ENCODE assay signal across 8 cellular contexts in the genomic region with DNA sequence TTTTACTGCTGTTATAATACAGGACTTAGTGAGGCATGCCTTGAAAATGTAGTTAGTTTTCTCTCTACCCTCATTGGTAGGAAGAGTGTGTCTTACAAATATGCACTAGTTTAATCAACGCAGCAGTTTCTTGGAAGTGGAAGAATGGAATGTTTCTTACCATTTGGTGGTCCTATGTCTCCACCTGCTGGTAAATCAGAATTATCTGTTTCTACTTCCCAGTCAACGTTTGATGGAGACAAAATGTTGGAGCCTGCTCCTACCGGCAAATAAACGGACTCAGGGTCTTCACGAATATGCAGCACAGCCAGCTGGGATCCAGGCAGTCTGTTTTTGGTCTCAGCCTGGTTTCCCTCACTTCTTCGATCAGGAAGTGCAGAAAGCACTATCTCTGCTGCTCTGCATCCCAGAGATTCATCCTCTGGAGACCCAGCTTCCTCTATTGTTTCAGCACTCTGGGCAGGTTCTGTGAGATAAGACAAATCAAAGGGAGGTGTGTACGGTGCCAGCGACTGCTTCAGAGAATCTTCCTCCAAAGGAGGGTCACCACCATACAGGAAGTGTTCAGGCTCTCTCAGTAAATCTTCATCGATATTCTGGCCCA. TPM values are rescaled to one million over a fixed set of nuclear protein-coding genes. Genes with fewer than 3 reads are reported as not detected.
DNase-seq lines count a peak whose midpoint lies in the region; ATAC-seq and TF ChIP-seq lines count a peak whose summit lies in the region.

No MANE protein-coding gene starts in this region.

- DNase-seq in CD4-positive, alpha-beta memory T cell = peak in 4 of 5 donors; percentile 46 to 56 (median 50)
- peak; percentile 30 to 78 for DNase-seq in HAP-1 (ENCODE audit: low spot score in 2 of 2)
- peak; percentile 9 for DNase-seq in NCI-H446 treated with DMSO at 0.1 percent for 48 hours (lab: John Stamatoyannopoulos, UW)
- DNase-seq in body of pancreas = peak in 1 of 4 donors; percentile 32
- peak; percentile 67 for DNase-seq in iPS-NIHi11 (ENCODE audit: low spot score)
- DNase-seq in spleen = no peak
- no peak for DNase-seq in activated T-helper 1 cell treated with anti-CD3 and anti-CD28 coated beads, Interleukin-12 subunit alpha, Interleukin-12 subunit beta, Interleukin-2, Interleukin-4 antibody, amounts not matched to agents 30 ng/mL and 10 ng/mL and 1 ng/mL, durations not matched to agents 14 hours and 24 hours and 36 hours (ENCODE audit: low spot score)

- POLR2A ChIA-PET in CD4-positive, alpha-beta memory T cell (lab: Charles Lee; ENCODE audit: partially characterized antibody) = interaction anchor here (1.6 kb wide), 1 partner anchor 310 kb away, joined by 4 read pairs; the partner anchor contains the start of gene RFK

- H3K4me1 Mint-ChIP-seq in CD4-positive, alpha-beta memory T cell = peaks cover 0 to 6% (median 3%) of the 10 kb centered on the region in 4 donors
- H3K4me1 Mint-ChIP-seq in activated T-helper 1 cell treated with anti-CD3 and anti-CD28 coated beads, Interleukin-12 subunit alpha, Interleukin-12 subunit beta, Interleukin-2, Interleukin-4 antibody, amounts not matched to agents 30 ng/mL and 10 ng/mL and 1 ng/mL, durations not matched to agents 14 hours and 24 hours and 36 hours (ENCODE audit: low read depth) = peaks cover 6% of the 10 kb centered on the region

- no peaks in the 10 kb centered on the region for H3K4me1 ChIP-seq in CD4-positive, alpha-beta memory T cell (ENCODE audit: insufficient read depth, low read length)
- H3K4me1 ChIP-seq in HAP-1 (peaks cover 6% of the 10 kb centered on the region), body of pancreas (no peaks in the 10 kb centered on the region), spleen (peaks cover 0 to 14% (median 7%) of the 10 kb centered on the region in 6 donors)

- intact Hi-C loops in CD4-positive, alpha-beta memory T cell (cut with micrococcal nuclease) = loop anchor here (1.0 kb wide), 1 partner anchor 301 kb away; no protein-coding TSS in a partner anchor
- intact Hi-C loops in body of pancreas (cut with DNase I) = loop anchor here (5.0 kb wide), 1 partner anchor 252 kb away; no protein-coding TSS in a partner anchor
- intact Hi-C loops in spleen (cut with DNase I; ENCODE audit: low total_unique reads) = loop anchor here (5.0 kb wide), 1 partner anchor 257 kb away; no protein-coding TSS in a partner anchor
- intact Hi-C loops in activated T-helper 1 cell treated with anti-CD3 and anti-CD28 coated beads, Interleukin-12 subunit alpha, Interleukin-12 subunit beta, Interleukin-2, Interleukin-4 antibody, amounts not matched to agents 30 ng/mL and 10 ng/mL and 1 ng/mL, durations not matched to agents 14 hours and 24 hours and 36 hours (cut with micrococcal nuclease) = loop anchor here (1.0 to 10.0 kb wide), 7 partner anchors 38 to 840 kb away; partner anchors contain the start of gene RFK

- H3K36me3 ChIP-seq in CD4-positive, alpha-beta memory T cell (ENCODE audit: insufficient read depth, low read length) = no peaks in the 10 kb centered on the region
- H3K36me3 ChIP-seq in HAP-1 (replicated peaks) (no peaks in the 10 kb centered on the region), body of pancreas (replicated peaks in 1 of 2; ENCODE audit: insufficient read depth in 1 of 2, low read depth in 2 of 2) (no peaks in the 10 kb centered on the region), spleen (no peaks in the 10 kb centered on the region)

- no peak overlapping the region for H3K4me3 Mint-ChIP-seq in CD4-positive, alpha-beta memory T cell
- no peak overlapping the region for H3K4me3 Mint-ChIP-seq in activated T-helper 1 cell treated with anti-CD3 and anti-CD28 coated beads, Interleukin-12 subunit alpha, Interleukin-12 subunit beta, Interleukin-2, Interleukin-4 antibody, amounts not matched to agents 30 ng/mL and 10 ng/mL and 1 ng/mL, durations not matched to agents 14 hours and 24 hours and 36 hours

- H3K27me3 ChIP-seq in CD4-positive, alpha-beta memory T cell (ENCODE audit: insufficient read depth, low read length) = no peaks in the 10 kb centered on the region
- peaks cover 18% of the 10 kb centered on the region; the same call in 1 of the 2 replicates for H3K27me3 ChIP-seq in HAP-1 (ENCODE audit: low read depth)
- no peaks in the 10 kb centered on the region for H3K27me3 ChIP-seq in body of pancreas
- peaks cover 0 to 18% (median 0%) of the 10 kb centered on the region in 7 donors for H3K27me3 ChIP-seq in spleen (replicated peaks in 1 of 7)

- no peak for TF ChIP-seq POLR2A in body of pancreas (IDR thresholded peaks at IDR 0.05)
- TF ChIP-seq POLR2A in spleen (IDR thresholded peaks at IDR 0.05) = no peak

- ATAC-seq in body of pancreas (peak; percentile 60), GM19023 (IDR thresholded peaks at IDR 0.05; ENCODE audit: unreplicated experiment) (no peak)

- CTCF ChIA-PET in CD4-positive, alpha-beta memory T cell (lab: Charles Lee; ENCODE audit: partially characterized antibody) = interaction anchor here (0.7 to 7.0 kb wide), 20 partner anchors 9 to 1439 kb away, joined by 3 to 71 read pairs (median 6); partner anchors contain the start of genes GCNT1 and RFK

- in situ Hi-C loops in HAP-1 (cut with MboI; ENCODE audit: low sequenced_read_pairs) = loop anchor here (5.0 kb wide), 1 partner anchor 257 kb away; no protein-coding TSS in a partner anchor

- no peak overlapping the region for H3K4me3 ChIP-seq in CD4-positive, alpha-beta memory T cell (ENCODE audit: low read length in 2 of 2)
- H3K4me3 ChIP-seq in HAP-1 (no peak overlapping the region), body of pancreas (no peak overlapping the region), spleen (no peak overlapping the region)

- H3K36me3 Mint-ChIP-seq in CD4-positive, alpha-beta memory T cell = no peaks in the 10 kb centered on the region
- no peaks in the 10 kb centered on the region for H3K36me3 Mint-ChIP-seq in activated T-helper 1 cell treated with anti-CD3 and anti-CD28 coated beads, Interleukin-12 subunit alpha, Interleukin-12 subunit beta, Interleukin-2, Interleukin-4 antibody, amounts not matched to agents 30 ng/mL and 10 ng/mL and 1 ng/mL, durations not matched to agents 14 hours and 24 hours and 36 hours (ENCODE audit: low read depth)

- H3K27ac ChIP-seq in CD4-positive, alpha-beta memory T cell (ENCODE audit: low read depth, low read length) = no peak overlapping the region
- H3K27ac ChIP-seq in body of pancreas (no peak overlapping the region), spleen (no peak overlapping the region)

- no peaks in the 10 kb centered on the region for H3K9me3 Mint-ChIP-seq in CD4-positive, alpha-beta memory T cell
- no peaks in the 10 kb centered on the region for H3K9me3 Mint-ChIP-seq in activated T-helper 1 cell treated with anti-CD3 and anti-CD28 coated beads, Interleukin-12 subunit alpha, Interleukin-12 subunit beta, Interleukin-2, Interleukin-4 antibody, amounts not matched to agents 30 ng/mL and 10 ng/mL and 1 ng/mL, durations not matched to agents 14 hours and 24 hours and 36 hours

- TF ChIP-seq CTCF in body of pancreas (IDR thresholded peaks at IDR 0.05) (peak in 6 of 7 experiments; percentile 50 to 87 (median 78)), spleen (IDR thresholded peaks at IDR 0.05 in 8 of 11, conservative IDR thresholded peaks at IDR 0.05 in 3 of 11) (peak; percentile 52 to 86 (median 71))

- no peaks in the 10 kb centered on the region for H3K9me3 ChIP-seq in CD4-positive, alpha-beta memory T cell (ENCODE audit: control insufficient read depth in 1 of 2, low read length in 2 of 2)
- H3K9me3 ChIP-seq in HAP-1 (no peaks in the 10 kb centered on the region), body of pancreas (no peaks in the 10 kb centered on the region), spleen (no peaks in the 10 kb centered on the region)

- H3K27ac Mint-ChIP-seq in CD4-positive, alpha-beta memory T cell = no peak overlapping the region
- no peak overlapping the region for H3K27ac Mint-ChIP-seq in activated T-helper 1 cell treated with anti-CD3 and anti-CD28 coated beads, Interleukin-12 subunit alpha, Interleukin-12 subunit beta, Interleukin-2, Interleukin-4 antibody, amounts not matched to agents 30 ng/mL and 10 ng/mL and 1 ng/mL, durations not matched to agents 14 hours and 24 hours and 36 hours

- WGBS in body of pancreas, 2 donors = 6 to 10% methylated on average over 9 of the region's 9 CpGs
- 3 to 7% (median 4%) methylated on average over 9 of the region's 9 CpGs for WGBS in spleen, 5 donors

- peaks cover 10 to 29% of the 10 kb centered on the region in 2 donors for H3K27me3 Mint-ChIP-seq in CD4-positive, alpha-beta memory T cell
- peaks cover 13% of the 10 kb centered on the region for H3K27me3 Mint-ChIP-seq in activated T-helper 1 cell treated with anti-CD3 and anti-CD28 coated beads, Interleukin-12 subunit alpha, Interleukin-12 subunit beta, Interleukin-2, Interleukin-4 antibody, amounts not matched to agents 30 ng/mL and 10 ng/mL and 1 ng/mL, durations not matched to agents 14 hours and 24 hours and 36 hours (ENCODE audit: insufficient read depth)

RNA-seq across cellular contexts. Expression of gene PCA3, which starts 59.5 kb away (rescaled TPM):
- not detected for total RNA-seq in CD4-positive, alpha-beta memory T cell
- polyA plus RNA-seq in CD4-positive, alpha-beta memory T cell = not detected
- total RNA-seq in body of pancreas (not detected), spleen (under 1 TPM in 2 of 7 donors, not detected in 5; 0.27 to 0.35 TPM)
- polyA plus RNA-seq in spleen = not detected
- not detected in 2 replicates for total RNA-seq in activated T-helper 1 cell treated with anti-CD3 and anti-CD28 coated beads, Interleukin-12 subunit alpha, Interleukin-12 subunit beta, Interleukin-2, Interleukin-4 antibody, amounts not matched to agents 30 ng/mL and 10 ng/mL and 1 ng/mL, durations not matched to agents 14 hours and 24 hours and 36 hours

Comparison
In these comparisons a context has a peak if more than half of its experiments do, and no peak if none do; other contexts are left out.
1. DNase-seq: peak in CD4-positive, alpha-beta memory T cell (4 of 5), HAP-1 (2 of 2), NCI-H446 treated with DMSO at 0.1 percent for 48 hours (single experiment) and iPS-NIHi11 (single experiment); none in spleen (single experiment) and activated T-helper 1 cell treated with anti-CD3 and anti-CD28 coated beads, Interleukin-12 subunit alpha, Interleukin-12 subunit beta, Interleukin-2, Interleukin-4 antibody, amounts not matched to agents 30 ng/mL and 10 ng/mL and 1 ng/mL, durations not matched to agents 14 hours and 24 hours and 36 hours (single experiment).